ENCODE assay signal across 29 cellular contexts in genomic region chr6:91868539-91869202, GRCh38.
"Had no signal": no experiment of that assay in that cellular context is flagged by ENCODE, and none has a peak within 500 bp of the region (broad histone marks: within the 10 kb centered on the region; RNA-seq: fewer than 3 reads in every experiment).

No MANE protein-coding gene starts in this region.

- FAIRE-seq: colon, endometrium, endothelial cell of umbilical vein, frontal cortex had no signal

- H3K27ac ChIP-seq: colonic mucosa, coronary artery, dorsolateral prefrontal cortex, epithelial cell of prostate, esophagus muscularis mucosa, esophagus squamous epithelium, foreskin keratinocyte, gastrocnemius medialis, gastroesophageal sphincter, heart left ventricle, heart right ventricle had no signal

- H3K36me3 ChIP-seq: colonic mucosa, esophagus muscularis mucosa, esophagus squamous epithelium, gastrocnemius medialis, gastroesophageal sphincter, heart left ventricle, heart right ventricle had no signal

- H3K4me1 ChIP-seq: colonic mucosa, esophagus muscularis mucosa, esophagus squamous epithelium, gastrocnemius medialis, gastroesophageal sphincter, heart left ventricle, heart right ventricle had no signal

- ATAC-seq: effector memory CD8-positive, alpha-beta T cell; esophagus mucosa; foreskin keratinocyte; gastrocnemius medialis; gastroesophageal sphincter; heart left ventricle; heart right ventricle had no signal

- H3K4me1 Mint-ChIP-seq: endodermal cell had no signal

- H3K27me3 ChIP-seq: colonic mucosa, dorsolateral prefrontal cortex, esophagus muscularis mucosa, esophagus squamous epithelium, foreskin keratinocyte, gastrocnemius medialis, gastroesophageal sphincter, heart left ventricle, heart right ventricle had no signal

- H3K4me3 ChIP-seq: colonic mucosa, coronary artery, dorsolateral prefrontal cortex, esophagus muscularis mucosa, esophagus squamous epithelium, gastrocnemius medialis, gastroesophageal sphincter, heart left ventricle, heart right ventricle had no signal

- H3K9me3 ChIP-seq: colonic mucosa, esophagus squamous epithelium, gastrocnemius medialis, gastroesophageal sphincter, heart left ventricle had no signal

- H3K27ac Mint-ChIP-seq: dendritic cell treated with granulocyte-macrophage colony-stimulating factor and Interleukin-4, amounts not matched to agents 40 ng/mL and 50 ng/mL, for 4 days; effector memory CD8-positive, alpha-beta T cell; endodermal cell had no signal

- H3K4me3 Mint-ChIP-seq: dendritic cell treated with granulocyte-macrophage colony-stimulating factor and Interleukin-4, amounts not matched to agents 40 ng/mL and 50 ng/mL, for 4 days; effector memory CD8-positive, alpha-beta T cell; endodermal cell had no signal

- DNase-seq: colonic mucosa; cortex of kidney; dermis blood vessel endothelial cell; dorsolateral prefrontal cortex; effector CD4-positive, alpha-beta T cell; effector CD8-positive, alpha-beta T cell; effector memory CD4-positive, alpha-beta T cell; effector memory CD8-positive, alpha-beta T cell; endodermal cell; erythroblast; esophagus squamous epithelium; foreskin fibroblast; foreskin keratinocyte; foreskin melanocyte; gastrocnemius medialis; glutamatergic neuron; head of caudate nucleus; heart left ventricle; heart right ventricle had no signal

- H3K27me3 Mint-ChIP-seq: dendritic cell treated with granulocyte-macrophage colony-stimulating factor and Interleukin-4, amounts not matched to agents 40 ng/mL and 50 ng/mL, for 4 days; effector memory CD8-positive, alpha-beta T cell had no signal
